ENCODE assay signal across 18 cellular contexts in the genomic region with DNA sequence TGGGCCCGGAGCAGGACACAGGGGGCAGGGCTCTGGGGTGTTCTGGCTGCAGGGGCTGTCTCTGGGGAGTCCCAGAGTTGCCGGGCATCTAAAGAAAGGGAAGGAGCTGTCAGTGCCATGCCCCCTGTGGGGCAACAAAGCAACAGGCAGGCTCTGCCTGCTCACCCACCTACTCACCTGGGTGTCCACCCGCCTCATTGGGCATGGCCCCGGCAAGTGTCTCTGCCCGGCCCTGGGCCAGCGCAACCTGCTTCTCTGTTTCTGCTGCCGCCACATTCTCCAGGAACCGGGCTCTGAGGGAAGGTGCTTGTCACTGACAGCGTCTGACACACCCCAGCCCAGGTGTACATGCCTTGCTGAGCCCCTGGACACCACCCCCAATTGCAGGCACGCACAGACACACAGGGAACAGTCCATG.
"Had no signal": no experiment of that assay in that cellular context is flagged by ENCODE, and none has a peak within 500 bp of the region (broad histone marks: within the 10 kb centered on the region; RNA-seq: fewer than 3 reads in every experiment).

No MANE protein-coding gene starts in this region.

- DNase-seq: activated CD8-positive, alpha-beta T cell treated with anti-CD3 and anti-CD28 coated beads, Interleukin-2, amount 10 ng/mL, durations not matched to agents 7 days and 5 days; activated naive CD4-positive, alpha-beta T cell treated with anti-CD3 and anti-CD28 coated beads, Interleukin-2, amount 50 U/mL, for 16 hours; central memory CD4-positive, alpha-beta T cell; effector CD8-positive, alpha-beta T cell; gastrocnemius medialis; islet precursor cell; left ventricle myocardium inferior; mesenchymal stem cell; psoas muscle; sigmoid colon; stimulated activated CD4-positive, alpha-beta T cell treated with anti-CD3 and anti-CD28 coated beads, Interleukin-12 subunit alpha, Interleukin-12 subunit beta, amount 100 ng/mL, for 4 hours; stimulated activated naive CD4-positive, alpha-beta T cell treated with Interleukin-2 at 50 U/mL for 16 hours; T1000 had no signal

- H3K27ac ChIP-seq: adrenal gland, coronary artery, epithelial cell of prostate, left ventricle myocardium inferior, sigmoid colon, VCaP had no signal

- ATAC-seq: activated CD8-positive, alpha-beta T cell treated with anti-CD3 and anti-CD28 coated beads, Interleukin-2, amount 10 ng/mL, durations not matched to agents 7 days and 5 days; activated T-helper 17 cell treated with anti-CD3 and anti-CD28 coated beads, Interleukin-2, amount 50 U/mL, for 72 hours; gastrocnemius medialis; psoas muscle had no signal

- H3K4me1 ChIP-seq: adrenal gland, left ventricle myocardium inferior, sigmoid colon had no signal

- H3K4me3 ChIP-seq: adrenal gland, coronary artery, gastrocnemius medialis, left ventricle myocardium inferior, psoas muscle, sigmoid colon had no signal

- H3K27me3 ChIP-seq: adrenal gland, gastrocnemius medialis, sigmoid colon had no signal

- H3K9me3 ChIP-seq: adrenal gland, gastrocnemius medialis, left ventricle myocardium inferior, psoas muscle, sigmoid colon had no signal
